ENCODE assay signal across 14 cellular contexts in genomic region chr10:126135177-126135576, GRCh38.
DNase-seq lines count a peak whose midpoint lies in the region; ATAC-seq and TF ChIP-seq lines count a peak whose summit lies in the region.
"Had no signal": no experiment of that assay in that cellular context is flagged by ENCODE, and none has a peak within 500 bp of the region (broad histone marks: within the 10 kb centered on the region; RNA-seq: fewer than 3 reads in every experiment).

No MANE protein-coding gene starts in this region.

- H3K4me3 Mint-ChIP-seq in stimulated activated effector memory CD8-positive, alpha-beta T cell treated with anti-CD3 and anti-CD28 coated beads, Interleukin-12 subunit alpha, Interleukin-12 subunit beta, amount 100 ng/mL, for 72 hours: no peak overlapping the region
- H3K4me3 Mint-ChIP-seq: activated naive CD8-positive, alpha-beta T cell; neural crest cell had no signal

- ATAC-seq in stimulated activated effector memory CD8-positive, alpha-beta T cell treated with anti-CD3 and anti-CD28 coated beads, Interleukin-12 subunit alpha, Interleukin-12 subunit beta, amount 100 ng/mL, for 72 hours: peak; percentile 39
- ATAC-seq in HG03378 (IDR thresholded peaks at IDR 0.05; ENCODE audit: unreplicated experiment): no peak

- H3K4me3 ChIP-seq in epithelial cell of esophagus (ENCODE audit: low read length): no peak overlapping the region
- H3K4me3 ChIP-seq: heart left ventricle, transverse colon had no signal

- peaks cover 17% of the 10 kb centered on the region for H3K36me3 Mint-ChIP-seq in stimulated activated effector memory CD8-positive, alpha-beta T cell treated with anti-CD3 and anti-CD28 coated beads, Interleukin-12 subunit alpha, Interleukin-12 subunit beta, amount 100 ng/mL, for 72 hours
- H3K36me3 Mint-ChIP-seq: activated naive CD8-positive, alpha-beta T cell had no signal

- peak; percentile 17 for DNase-seq in activated CD4-positive, alpha-beta T cell treated with anti-CD3 and anti-CD28 coated beads for 48 hours
- no peak for DNase-seq in activated CD4-positive, alpha-beta T cell treated with anti-CD3 and anti-CD28 coated beads for 1 hour
- DNase-seq in OCI-M1 (lab: John Stamatoyannopoulos, UW): peak; percentile 54
- DNase-seq in epithelial cell of esophagus (ENCODE audit: low read depth): peak; percentile 24
- DNase-seq in stimulated activated effector memory CD8-positive, alpha-beta T cell treated with anti-CD3 and anti-CD28 coated beads, Interleukin-12 subunit alpha, Interleukin-12 subunit beta, amount 100 ng/mL, for 72 hours (ENCODE audit: low spot score in 2 of 2): no peak
- no peak for DNase-seq in activated CD8-positive, alpha-beta memory T cell treated with anti-CD3 and anti-CD28 coated beads, Interleukin-2, amount 50 U/mL, for 48 hours
- DNase-seq in NCI-H2171 (lab: John Stamatoyannopoulos, UW): no peak
- DNase-seq: effector CD4-positive, alpha-beta T cell; heart left ventricle; stimulated activated CD4-positive, alpha-beta T cell treated with anti-CD3 and anti-CD28 coated beads, Interleukin-12 subunit alpha, Interleukin-12 subunit beta, amount 100 ng/mL, for 4 hours; transverse colon had no signal

- TF ChIP-seq CTCF in epithelial cell of esophagus (IDR thresholded peaks at IDR 0.05; ENCODE audit: insufficient read depth, low read depth, low read length, missing control alignments): no peak

- H3K4me1 Mint-ChIP-seq in stimulated activated effector memory CD8-positive, alpha-beta T cell treated with anti-CD3 and anti-CD28 coated beads, Interleukin-12 subunit alpha, Interleukin-12 subunit beta, amount 100 ng/mL, for 72 hours: peaks cover 16% of the 10 kb centered on the region

- H3K9me3 Mint-ChIP-seq in stimulated activated effector memory CD8-positive, alpha-beta T cell treated with anti-CD3 and anti-CD28 coated beads, Interleukin-12 subunit alpha, Interleukin-12 subunit beta, amount 100 ng/mL, for 72 hours: peaks cover 3% of the 10 kb centered on the region

- H3K27ac Mint-ChIP-seq in stimulated activated effector memory CD8-positive, alpha-beta T cell treated with anti-CD3 and anti-CD28 coated beads, Interleukin-12 subunit alpha, Interleukin-12 subunit beta, amount 100 ng/mL, for 72 hours: peak overlapping the region; percentile 40
- H3K27ac Mint-ChIP-seq: activated naive CD8-positive, alpha-beta T cell had no signal

Comparison
In these comparisons a context has a peak if more than half of its experiments do, and no peak if none do; other contexts are left out.
1. DNase-seq: peak in activated CD4-positive, alpha-beta T cell treated with anti-CD3 and anti-CD28 coated beads for 48 hours (single experiment), OCI-M1 (single experiment) and epithelial cell of esophagus (single experiment); none in activated CD4-positive, alpha-beta T cell treated with anti-CD3 and anti-CD28 coated beads for 1 hour (single experiment), stimulated activated effector memory CD8-positive, alpha-beta T cell treated with anti-CD3 and anti-CD28 coated beads, Interleukin-12 subunit alpha, Interleukin-12 subunit beta, amount 100 ng/mL, for 72 hours (0 of 2), activated CD8-positive, alpha-beta memory T cell treated with anti-CD3 and anti-CD28 coated beads, Interleukin-2, amount 50 U/mL, for 48 hours (single experiment) and NCI-H2171 (single experiment).